In the genomic region with DNA sequence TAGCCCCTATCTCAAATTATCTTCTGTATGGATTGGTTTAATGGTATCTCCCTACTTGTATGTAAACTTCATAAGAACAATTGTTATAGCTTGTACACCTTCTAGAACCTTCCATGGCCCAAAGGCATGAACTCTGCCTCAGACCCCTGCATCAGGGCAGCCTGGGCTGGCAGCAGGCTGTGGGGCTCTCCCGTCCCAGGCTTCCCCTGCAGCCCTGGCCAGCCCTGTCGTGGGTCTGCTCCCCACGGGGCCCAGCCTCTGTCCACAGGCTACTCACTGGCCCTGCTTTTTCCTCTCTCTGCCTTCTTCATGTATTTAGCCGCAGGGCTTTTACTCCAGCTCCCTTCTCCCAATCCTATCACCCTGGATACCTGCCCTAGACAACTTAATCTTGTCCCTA, we compare ENCODE assay signal across 13 cellular contexts. TPM values are rescaled to one million over a fixed set of nuclear protein-coding genes. Genes with fewer than 3 reads are reported as not detected.
"Had no signal": no experiment of that assay in that cellular context is flagged by ENCODE, and none has a peak within 500 bp of the region (broad histone marks: within the 10 kb centered on the region; RNA-seq: fewer than 3 reads in every experiment).

No MANE protein-coding gene starts in this region.

- H3K4me2 ChIP-seq: hepatocyte had no signal

- H3K36me3 ChIP-seq: ascending aorta, SJSA1 had no signal

- H3K27me3 ChIP-seq: ascending aorta, SJSA1, testis had no signal

- H3K27me3 Mint-ChIP-seq: stimulated activated naive CD8-positive, alpha-beta T cell treated with anti-CD3 and anti-CD28 coated beads, Interleukin-15, Interleukin-2, amounts not matched to agents 100 ng/mL and 50 ng/mL, for 24 hours had no signal

- H3K27ac ChIP-seq: ascending aorta, hepatocyte, SJSA1, skin epidermis, testis had no signal

- H3K27ac Mint-ChIP-seq: activated CD4-positive, alpha-beta T cell treated with anti-CD3 and anti-CD28 coated beads, Interleukin-2, amount 10 ng/mL, durations not matched to agents 7 days and 5 days; activated T-helper 1 cell treated with anti-CD3 and anti-CD28 coated beads, Interleukin-12 subunit alpha, Interleukin-12 subunit beta, Interleukin-2, Interleukin-4 antibody, amounts not matched to agents 30 ng/mL and 10 ng/mL and 1 ng/mL, durations not matched to agents 14 hours and 24 hours and 36 hours; nephron; stimulated activated naive CD8-positive, alpha-beta T cell treated with anti-CD3 and anti-CD28 coated beads, Interleukin-15, Interleukin-2, amounts not matched to agents 100 ng/mL and 50 ng/mL, for 24 hours had no signal

- H3K79me2 ChIP-seq: hepatocyte had no signal

- DNase-seq: activated CD4-positive, alpha-beta T cell treated with anti-CD3 and anti-CD28 coated beads, Interleukin-2, amount 10 ng/mL, durations not matched to agents 7 days and 5 days; activated CD4-positive, CD25-positive, alpha-beta regulatory T cell; occipital lobe; stimulated activated CD4-positive, alpha-beta T cell treated with anti-CD3 and anti-CD28 coated beads, Interleukin-4, amount 100 ng/mL, for 4 hours; testis had no signal

- H3K4me3 ChIP-seq: ascending aorta, hepatocyte, SJSA1, skin epidermis, testis had no signal

- H3K4me3 Mint-ChIP-seq: activated CD4-positive, alpha-beta T cell treated with anti-CD3 and anti-CD28 coated beads, Interleukin-2, amount 10 ng/mL, durations not matched to agents 7 days and 5 days; activated T-helper 1 cell treated with anti-CD3 and anti-CD28 coated beads, Interleukin-12 subunit alpha, Interleukin-12 subunit beta, Interleukin-2, Interleukin-4 antibody, amounts not matched to agents 30 ng/mL and 10 ng/mL and 1 ng/mL, durations not matched to agents 14 hours and 24 hours and 36 hours; nephron; stimulated activated naive CD8-positive, alpha-beta T cell treated with anti-CD3 and anti-CD28 coated beads, Interleukin-15, Interleukin-2, amounts not matched to agents 100 ng/mL and 50 ng/mL, for 24 hours had no signal

- H3K9me3 Mint-ChIP-seq: activated CD4-positive, alpha-beta T cell treated with anti-CD3 and anti-CD28 coated beads, Interleukin-2, amount 10 ng/mL, durations not matched to agents 7 days and 5 days; activated T-helper 1 cell treated with anti-CD3 and anti-CD28 coated beads, Interleukin-12 subunit alpha, Interleukin-12 subunit beta, Interleukin-2, Interleukin-4 antibody, amounts not matched to agents 30 ng/mL and 10 ng/mL and 1 ng/mL, durations not matched to agents 14 hours and 24 hours and 36 hours; nephron; stimulated activated naive CD8-positive, alpha-beta T cell treated with anti-CD3 and anti-CD28 coated beads, Interleukin-15, Interleukin-2, amounts not matched to agents 100 ng/mL and 50 ng/mL, for 24 hours had no signal

RNA-seq across cellular contexts. Expression of a gene that starts 4.4 kb away (rescaled TPM):
- total RNA-seq: activated CD4-positive, alpha-beta T cell treated with anti-CD3 and anti-CD28 coated beads, Interleukin-2, amount 10 ng/mL, durations not matched to agents 7 days and 5 days; activated T-helper 1 cell treated with anti-CD3 and anti-CD28 coated beads, Interleukin-12 subunit alpha, Interleukin-12 subunit beta, Interleukin-2, Interleukin-4 antibody, amounts not matched to agents 30 ng/mL and 10 ng/mL and 1 ng/mL, durations not matched to agents 14 hours and 24 hours and 36 hours; bronchial epithelial cell had no signal
